10 cellular contexts compared by ENCODE assay signal in genomic region chr19:44758596-44758995, GRCh38. TPM values are rescaled to one million over a fixed set of nuclear protein-coding genes. Genes with fewer than 3 reads are reported as not detected.
A peak's percentile ranks its signal among the peaks of the same experiment; 100 is the strongest.
DNase-seq lines count a peak whose midpoint lies in the region; ATAC-seq and TF ChIP-seq lines count a peak whose summit lies in the region.
"Had no signal": no experiment of that assay in that cellular context is flagged by ENCODE, and none has a peak within 500 bp of the region (broad histone marks: within the 10 kb centered on the region; RNA-seq: fewer than 3 reads in every experiment).

No MANE protein-coding gene starts in this region.

- peaks cover 9% of the 10 kb centered on the region for H3K36me3 Mint-ChIP-seq in CD4-positive, CD25-positive, alpha-beta regulatory T cell

- H3K27me3 ChIP-seq in CD4-positive, CD25-positive, alpha-beta regulatory T cell (ENCODE audit: control insufficient read depth, insufficient read depth, low read length), result no peaks in the 10 kb centered on the region
- H3K27me3 ChIP-seq in left ventricle myocardium inferior (ENCODE audit: low read depth) (no peaks in the 10 kb centered on the region), parathyroid adenoma (ENCODE audit: control insufficient read depth, insufficient read depth, low read length) (no peaks in the 10 kb centered on the region), HAP-1 (ENCODE audit: low read depth) (no peaks in the 10 kb centered on the region)

- peaks cover 20% of the 10 kb centered on the region for H3K36me3 ChIP-seq in CD4-positive, CD25-positive, alpha-beta regulatory T cell (ENCODE audit: control insufficient read depth, insufficient read depth, low read length)
- H3K36me3 ChIP-seq in left ventricle myocardium inferior (peaks cover 40% of the 10 kb centered on the region), parathyroid adenoma (ENCODE audit: control insufficient read depth, insufficient read depth, low read length) (no peaks in the 10 kb centered on the region), HAP-1 (replicated peaks) (peaks cover 2% of the 10 kb centered on the region; the same call in 1 of the 2 replicates)

- H2AFZ ChIP-seq in parathyroid adenoma, result peak overlapping the region; percentile 87

- peaks cover 0 to 58% (median 19%) of the 10 kb centered on the region in 4 donors for H3K4me1 Mint-ChIP-seq in CD4-positive, CD25-positive, alpha-beta regulatory T cell

- H3K27me3 Mint-ChIP-seq in CD4-positive, CD25-positive, alpha-beta regulatory T cell, result no peaks in the 10 kb centered on the region

- intact Hi-C loops in left ventricle myocardium inferior (cut with micrococcal nuclease), result no loop called here

- H3K4me3 Mint-ChIP-seq in CD4-positive, CD25-positive, alpha-beta regulatory T cell, result peak overlapping the region in 2 of 4 donors; percentile 35 to 66

- H3K4me3 ChIP-seq in CD4-positive, CD25-positive, alpha-beta regulatory T cell (ENCODE audit: low read depth, low read length), result no peak overlapping the region
- H3K4me3 ChIP-seq in WI38 (ENCODE audit: low read depth, low read length), result peak overlapping the region; percentile 52
- peak overlapping the region; percentile 70 for H3K4me3 ChIP-seq in left ventricle myocardium inferior
- H3K4me3 ChIP-seq in parathyroid adenoma (ENCODE audit: low read depth, low read length), result peak overlapping the region; percentile 80
- no peak overlapping the region for H3K4me3 ChIP-seq in HAP-1

- no peak for ATAC-seq in CD4-positive, CD25-positive, alpha-beta regulatory T cell (ENCODE audit: low read depth in 2 of 2)

- H3K9me3 ChIP-seq in CD4-positive, CD25-positive, alpha-beta regulatory T cell (ENCODE audit: control insufficient read depth in 2 of 2, low read length in 2 of 2), result no peaks in the 10 kb centered on the region
- H3K9me3 ChIP-seq in left ventricle myocardium inferior (replicated peaks), result no peaks in the 10 kb centered on the region
- no peaks in the 10 kb centered on the region for H3K9me3 ChIP-seq in parathyroid adenoma (ENCODE audit: control insufficient read depth, low read length)
- no peaks in the 10 kb centered on the region for H3K9me3 ChIP-seq in HAP-1

- no peak for DNase-seq in CD4-positive, CD25-positive, alpha-beta regulatory T cell
- DNase-seq in left ventricle myocardium inferior (peak; percentile 40), GM13976 (ENCODE audit: low spot score) (no peak), NCI-H1436 (lab: John Stamatoyannopoulos, UW) (no peak), HAP-1 (ENCODE audit: low spot score in 2 of 2) (no peak)
- no peak for DNase-seq in activated CD4-positive, alpha-beta T cell treated with anti-CD3 and anti-CD28 coated beads for 1 hour
- DNase-seq: NCI-H774 had no signal

- no peaks in the 10 kb centered on the region for H3K9me3 Mint-ChIP-seq in CD4-positive, CD25-positive, alpha-beta regulatory T cell

- H3K27ac Mint-ChIP-seq in CD4-positive, CD25-positive, alpha-beta regulatory T cell, result peak overlapping the region; percentile 17 to 52 (median 49)

- H3K79me2 ChIP-seq in parathyroid adenoma, result no peaks in the 10 kb centered on the region

- H3K4me2 ChIP-seq in parathyroid adenoma (ENCODE audit: low read length), result peak overlapping the region; percentile 96

- H3K27ac ChIP-seq in CD4-positive, CD25-positive, alpha-beta regulatory T cell (ENCODE audit: insufficient read depth, low read length, poor library complexity, severe bottlenecking), result no peak overlapping the region
- H3K27ac ChIP-seq in left ventricle myocardium inferior (replicated peaks) (peak overlapping the region; percentile 98), parathyroid adenoma (peak overlapping the region; percentile 43)

- no peak overlapping the region for H3K9ac ChIP-seq in parathyroid adenoma

- peaks cover 29% of the 10 kb centered on the region for H3K4me1 ChIP-seq in CD4-positive, CD25-positive, alpha-beta regulatory T cell (ENCODE audit: control insufficient read depth, insufficient read depth, low read length, poor library complexity, severe bottlenecking)
- H3K4me1 ChIP-seq in left ventricle myocardium inferior (peaks cover 57% of the 10 kb centered on the region), parathyroid adenoma (peaks cover 14% of the 10 kb centered on the region), HAP-1 (peaks cover 14% of the 10 kb centered on the region)

- in situ Hi-C loops in GM13976 (cut with MboI; ENCODE audit: low sequenced_read_pairs, unreplicated experiment), result no loop called here
- in situ Hi-C loops in HAP-1 (cut with MboI; ENCODE audit: low sequenced_read_pairs), result no loop called here

- TF ChIP-seq CTCF in WI38 (IDR thresholded peaks at IDR 0.05; ENCODE audit: low read depth, low read length) (no peak), left ventricle myocardium inferior (IDR thresholded peaks at IDR 0.05; ENCODE audit: borderline replicate concordance) (no peak), parathyroid adenoma (IDR thresholded peaks at IDR 0.05) (no peak), GM13976 (IDR thresholded peaks at IDR 0.05; ENCODE audit: borderline replicate concordance, control extremely low read depth, extremely low read depth, insufficient read depth, missing control alignments) (no peak)

RNA-seq across cellular contexts. Expression of gene BCL3, which starts 10.1 kb away (rescaled TPM):
- total RNA-seq in CD4-positive, CD25-positive, alpha-beta regulatory T cell, result 231 TPM
- 10 to 100 TPM in 1 of 4 donors, 1 to 10 TPM in 3; 3.4 to 12.5 (median 5.4) TPM for polyA plus RNA-seq in CD4-positive, CD25-positive, alpha-beta regulatory T cell
- 15.0 TPM for total RNA-seq in left ventricle myocardium inferior

RNA-seq across cellular contexts. Expression of gene CBLC, which starts 19.1 kb away (rescaled TPM):
- total RNA-seq in CD4-positive, CD25-positive, alpha-beta regulatory T cell, result not detected
- not detected for polyA plus RNA-seq in CD4-positive, CD25-positive, alpha-beta regulatory T cell
- not detected for total RNA-seq in left ventricle myocardium inferior
- total RNA-seq: endothelial cell of umbilical vein had no signal

RNA-seq across cellular contexts. Expression of gene BCAM, which starts 50.3 kb away (rescaled TPM):
- total RNA-seq in CD4-positive, CD25-positive, alpha-beta regulatory T cell, result not detected
- polyA plus RNA-seq in CD4-positive, CD25-positive, alpha-beta regulatory T cell, result not detected
- total RNA-seq in left ventricle myocardium inferior, result 91.9 TPM

RNA-seq across cellular contexts. Expression of gene CEACAM16, which starts 59.6 kb away (rescaled TPM):
- total RNA-seq in CD4-positive, CD25-positive, alpha-beta regulatory T cell, result not detected
- polyA plus RNA-seq in CD4-positive, CD25-positive, alpha-beta regulatory T cell, result not detected
- not detected for total RNA-seq in left ventricle myocardium inferior
- total RNA-seq: endothelial cell of umbilical vein had no signal
- polyA plus RNA-seq: endothelial cell of umbilical vein had no signal

Comparison
In these comparisons a context has a peak if more than half of its experiments do, and no peak if none do; other contexts are left out.
1. H3K4me3 ChIP-seq: peak in WI38 (single experiment), left ventricle myocardium inferior (single experiment) and parathyroid adenoma (single experiment); none in CD4-positive, CD25-positive, alpha-beta regulatory T cell (single experiment) and HAP-1 (single experiment).
2. RNA of gene BCL3, which starts 10.1 kb away (total RNA-seq): 231 TPM in CD4-positive, CD25-positive, alpha-beta regulatory T cell (single experiment); 15.0 TPM in left ventricle myocardium inferior (single experiment); every median in the first group is over 10 times any median in the second.
3. RNA of gene BCAM, which starts 50.3 kb away (total RNA-seq): 91.9 TPM in left ventricle myocardium inferior (single experiment); not detected in CD4-positive, CD25-positive, alpha-beta regulatory T cell (single experiment); every median in the first group is over 10 times any median in the second.